In genomic region chr15:74262635-74263034, GRCh38 we compare ENCODE assay signal across 1 cellular context.
TF ChIP-seq lines count a peak whose summit lies in the region.

No MANE protein-coding gene starts in this region.

TF ChIP-seq in H1, 55 proteins besides CTCF, POLR2A, EP300 and RAD21:
- TF ChIP-seq CHD7 (IDR thresholded peaks at IDR 0.05; ENCODE audit: insufficient replicate concordance, low read length) (no peak), CEBPB (IDR thresholded peaks at IDR 0.05; ENCODE audit: low read depth, low read length) (no peak), TAF7 (optimal IDR thresholded peaks at IDR 0.05; ENCODE audit: borderline replicate concordance, low read depth, low read length) (no peak)
